In genomic region chr1:21280482-21280881, GRCh38 we compare ENCODE assay signal across 1 cellular context.
TF ChIP-seq lines count a peak whose summit lies in the region.

No MANE protein-coding gene starts in this region.

TF ChIP-seq in HepG2, 621 proteins besides CTCF, POLR2A, EP300 and RAD21 (continued from another document):
- TF ChIP-seq ZNF281 (CRISPR knock-in tag; IDR thresholded peaks at IDR 0.05; ENCODE audit: borderline replicate concordance) (no peak), EZH2 (conservative IDR thresholded peaks at IDR 0.05; ENCODE audit: low read depth, low read length) (no peak), FOXK2 (IDR thresholded peaks at IDR 0.05) (no peak), ZBTB46 (CRISPR knock-in tag; IDR thresholded peaks at IDR 0.05; ENCODE audit: borderline replicate concordance) (no peak), ZNF235 (CRISPR knock-in tag; IDR thresholded peaks at IDR 0.05; ENCODE audit: borderline replicate concordance) (no peak), TCF7L2 (IDR thresholded peaks at IDR 0.05; ENCODE audit: low read depth, low read length) (no peak), NFIB (CRISPR knock-in tag; IDR thresholded peaks at IDR 0.05; ENCODE audit: borderline replicate concordance) (no peak), SMYD3 (CRISPR knock-in tag; IDR thresholded peaks at IDR 0.05) (no peak), ZNF543 (CRISPR knock-in tag; IDR thresholded peaks at IDR 0.05) (no peak), PHB2 (IDR thresholded peaks at IDR 0.05; ENCODE audit: partially characterized antibody) (no peak)
- TF ChIP-seq, protein P1, sequence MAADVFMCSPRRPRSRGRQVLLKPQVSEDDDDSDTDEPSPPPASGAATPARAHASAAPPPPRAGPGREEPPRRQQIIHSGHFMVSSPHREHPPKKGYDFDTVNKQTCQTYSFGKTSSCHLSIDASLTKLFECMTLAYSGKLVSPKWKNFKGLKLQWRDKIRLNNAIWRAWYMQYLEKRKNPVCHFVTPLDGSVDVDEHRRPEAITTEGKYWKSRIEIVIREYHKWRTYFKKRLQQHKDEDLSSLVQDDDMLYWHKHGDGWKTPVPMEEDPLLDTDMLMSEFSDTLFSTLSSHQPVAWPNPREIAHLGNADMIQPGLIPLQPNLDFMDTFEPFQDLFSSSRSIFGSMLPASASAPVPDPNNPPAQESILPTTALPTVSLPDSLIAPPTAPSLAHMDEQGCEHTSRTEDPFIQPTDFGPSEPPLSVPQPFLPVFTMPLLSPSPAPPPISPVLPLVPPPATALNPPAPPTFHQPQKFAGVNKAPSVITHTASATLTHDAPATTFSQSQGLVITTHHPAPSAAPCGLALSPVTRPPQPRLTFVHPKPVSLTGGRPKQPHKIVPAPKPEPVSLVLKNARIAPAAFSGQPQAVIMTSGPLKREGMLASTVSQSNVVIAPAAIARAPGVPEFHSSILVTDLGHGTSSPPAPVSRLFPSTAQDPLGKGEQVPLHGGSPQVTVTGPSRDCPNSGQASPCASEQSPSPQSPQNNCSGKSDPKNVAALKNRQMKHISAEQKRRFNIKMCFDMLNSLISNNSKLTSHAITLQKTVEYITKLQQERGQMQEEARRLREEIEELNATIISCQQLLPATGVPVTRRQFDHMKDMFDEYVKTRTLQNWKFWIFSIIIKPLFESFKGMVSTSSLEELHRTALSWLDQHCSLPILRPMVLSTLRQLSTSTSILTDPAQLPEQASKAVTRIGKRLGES (CRISPR knock-in tag; IDR thresholded peaks at IDR 0.05; ENCODE audit: borderline replicate concordance) = no peak
